Comparison of ENCODE assay signal across 1 cellular context in genomic region chr6:127273499-127273898, GRCh38.
TF ChIP-seq lines count a peak whose summit lies in the region.

No MANE protein-coding gene starts in this region.

TF ChIP-seq in GM12878, 131 proteins besides CTCF, POLR2A, EP300 and RAD21:
- peak; percentile 60 for TF ChIP-seq ATF7 (IDR thresholded peaks at IDR 0.05; ENCODE audit: low read depth)
- no peak for TF ChIP-seq BMI1 (IDR thresholded peaks at IDR 0.05; ENCODE audit: borderline replicate concordance)
